8 cellular contexts compared by ENCODE assay signal in the genomic region with DNA sequence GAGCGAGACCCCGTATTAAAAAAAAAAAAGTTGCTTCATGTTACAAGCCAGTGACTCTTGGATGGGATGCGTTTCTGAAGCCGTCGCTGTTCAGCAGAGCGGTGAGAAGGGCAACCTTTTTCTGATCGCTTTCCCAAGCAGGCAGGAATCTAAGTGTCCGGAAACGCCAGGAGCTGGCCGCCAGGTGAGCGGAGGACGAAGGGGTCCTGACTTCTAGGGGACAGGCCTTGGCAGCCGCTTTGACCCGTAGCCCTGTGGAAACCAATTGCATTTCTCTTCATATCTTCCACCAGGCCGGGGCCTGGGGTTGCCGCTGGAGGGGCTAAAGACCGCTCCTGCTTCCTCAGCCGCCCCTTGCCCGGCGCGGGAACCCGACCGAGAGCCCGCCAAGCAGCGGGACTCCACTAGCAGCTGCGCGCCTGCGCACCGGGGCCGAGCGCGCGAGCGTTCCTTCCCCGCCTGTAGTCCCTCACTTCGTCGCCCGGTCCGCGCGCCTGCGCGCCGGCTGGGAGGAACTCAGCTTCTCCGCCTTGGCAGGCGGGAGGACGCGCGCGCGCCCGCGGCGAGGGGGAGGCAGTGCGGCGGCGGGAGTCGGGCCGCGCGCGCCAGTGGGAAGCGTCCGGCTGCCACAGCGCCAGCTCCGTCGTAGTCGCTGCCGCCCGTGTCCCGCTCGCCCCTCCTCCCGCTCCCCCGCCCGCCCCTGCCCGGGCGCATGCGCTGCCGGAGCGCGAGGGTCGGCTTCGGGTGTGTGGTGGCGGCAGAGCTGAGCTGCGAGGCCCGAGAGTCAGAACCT. TPM values are rescaled to one million over a fixed set of nuclear protein-coding genes. Genes with fewer than 3 reads are reported as not detected.
DNase-seq lines count a peak whose midpoint lies in the region; ATAC-seq, FAIRE-seq and TF ChIP-seq lines count a peak whose summit lies in the region.

A gene with protein sequence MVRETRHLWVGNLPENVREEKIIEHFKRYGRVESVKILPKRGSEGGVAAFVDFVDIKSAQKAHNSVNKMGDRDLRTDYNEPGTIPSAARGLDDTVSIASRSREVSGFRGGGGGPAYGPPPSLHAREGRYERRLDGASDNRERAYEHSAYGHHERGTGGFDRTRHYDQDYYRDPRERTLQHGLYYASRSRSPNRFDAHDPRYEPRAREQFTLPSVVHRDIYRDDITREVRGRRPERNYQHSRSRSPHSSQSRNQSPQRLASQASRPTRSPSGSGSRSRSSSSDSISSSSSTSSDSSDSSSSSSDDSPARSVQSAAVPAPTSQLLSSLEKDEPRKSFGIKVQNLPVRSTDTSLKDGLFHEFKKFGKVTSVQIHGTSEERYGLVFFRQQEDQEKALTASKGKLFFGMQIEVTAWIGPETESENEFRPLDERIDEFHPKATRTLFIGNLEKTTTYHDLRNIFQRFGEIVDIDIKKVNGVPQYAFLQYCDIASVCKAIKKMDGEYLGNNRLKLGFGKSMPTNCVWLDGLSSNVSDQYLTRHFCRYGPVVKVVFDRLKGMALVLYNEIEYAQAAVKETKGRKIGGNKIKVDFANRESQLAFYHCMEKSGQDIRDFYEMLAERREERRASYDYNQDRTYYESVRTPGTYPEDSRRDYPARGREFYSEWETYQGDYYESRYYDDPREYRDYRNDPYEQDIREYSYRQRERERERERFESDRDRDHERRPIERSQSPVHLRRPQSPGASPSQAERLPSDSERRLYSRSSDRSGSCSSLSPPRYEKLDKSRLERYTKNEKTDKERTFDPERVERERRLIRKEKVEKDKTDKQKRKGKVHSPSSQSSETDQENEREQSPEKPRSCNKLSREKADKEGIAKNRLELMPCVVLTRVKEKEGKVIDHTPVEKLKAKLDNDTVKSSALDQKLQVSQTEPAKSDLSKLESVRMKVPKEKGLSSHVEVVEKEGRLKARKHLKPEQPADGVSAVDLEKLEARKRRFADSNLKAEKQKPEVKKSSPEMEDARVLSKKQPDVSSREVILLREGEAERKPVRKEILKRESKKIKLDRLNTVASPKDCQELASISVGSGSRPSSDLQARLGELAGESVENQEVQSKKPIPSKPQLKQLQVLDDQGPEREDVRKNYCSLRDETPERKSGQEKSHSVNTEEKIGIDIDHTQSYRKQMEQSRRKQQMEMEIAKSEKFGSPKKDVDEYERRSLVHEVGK (N-terminal part only) (plus strand): TSS at position 608 of the 793 bp plus-strand sequence. CDS start 361 bp downstream, outside the sequence.

- peak within 1 kb of the TSS; percentile 88 to 91 for H3K4me3 ChIP-seq in right atrium auricular region

- intact Hi-C loops in T-helper 2 cell treated with Interferon-gamma antibody and Interleukin-4, amounts not matched to agents 100 ng/mL and 5 ng/mL, for 36 hours (cut with micrococcal nuclease) = loop anchor here (1.0 to 5.0 kb wide), 4 partner anchors 12 to 360 kb away; a partner anchor contains a TSS

- ATAC-seq in GM18505 (IDR thresholded peaks at IDR 0.05; ENCODE audit: unreplicated experiment) = peak; percentile 60
- peak; percentile 76 for ATAC-seq in HG02970 (IDR thresholded peaks at IDR 0.05; ENCODE audit: low FRiP score, unreplicated experiment)

- no peak for TF ChIP-seq CTCF in right atrium auricular region (IDR thresholded peaks at IDR 0.05)

- H3K36me3 ChIP-seq in right atrium auricular region = no peaks in the 10 kb centered on the region

- DNase-seq in NCI-H1930 (lab: John Stamatoyannopoulos, UW) (peak; percentile 95 to 97), anterior cingulate cortex (lab: John Stamatoyannopoulos, UW) (peak; percentile 74 to 98 (median 96)), right atrium auricular region (ENCODE audit: low spot score) (peak; percentile 95), pulmonary artery endothelial cell (ENCODE audit: low read depth, low spot score) (peak; percentile 91), urothelium cell line (ENCODE audit: low spot score) (peak; percentile 94)

- H3K9me3 ChIP-seq in right atrium auricular region = no peaks in the 10 kb centered on the region

- peak; percentile 58 for FAIRE-seq in urothelium cell line (lab: Jason Lieb, UNC)

- H3K4me1 ChIP-seq in right atrium auricular region = peaks cover 0 to 40% of the 10 kb centered on the region in 2 donors

- H3K27ac ChIP-seq in right atrium auricular region = peak within 1 kb of the TSS; percentile 97 to 98

- peak; percentile 60 for TF ChIP-seq POLR2A in GM18505 (IDR thresholded peaks at IDR 0.05; ENCODE audit: borderline replicate concordance, extremely low read depth, insufficient read depth, insufficient read length)

- no peaks in the 10 kb centered on the region for H3K27me3 ChIP-seq in right atrium auricular region

RNA-seq across cellular contexts. Expression of the gene that starts here (rescaled TPM):
- total RNA-seq in T-helper 2 cell treated with Interferon-gamma antibody and Interleukin-4, amounts not matched to agents 100 ng/mL and 5 ng/mL, for 36 hours = 63.0 and 64.1 TPM in 2 replicates
- 10 to 100 TPM; 25.0 to 32.9 TPM for total RNA-seq in right atrium auricular region
- 18.9 and 31.7 TPM in 2 replicates for total RNA-seq in pulmonary artery endothelial cell

Comparison
In these comparisons a context has a peak if more than half of its experiments do, and no peak if none do; other contexts are left out.
1. Peak in every context shown above with its lines: DNase-seq, ATAC-seq, H3K4me3 ChIP-seq and H3K27ac ChIP-seq.